In the genomic region with DNA sequence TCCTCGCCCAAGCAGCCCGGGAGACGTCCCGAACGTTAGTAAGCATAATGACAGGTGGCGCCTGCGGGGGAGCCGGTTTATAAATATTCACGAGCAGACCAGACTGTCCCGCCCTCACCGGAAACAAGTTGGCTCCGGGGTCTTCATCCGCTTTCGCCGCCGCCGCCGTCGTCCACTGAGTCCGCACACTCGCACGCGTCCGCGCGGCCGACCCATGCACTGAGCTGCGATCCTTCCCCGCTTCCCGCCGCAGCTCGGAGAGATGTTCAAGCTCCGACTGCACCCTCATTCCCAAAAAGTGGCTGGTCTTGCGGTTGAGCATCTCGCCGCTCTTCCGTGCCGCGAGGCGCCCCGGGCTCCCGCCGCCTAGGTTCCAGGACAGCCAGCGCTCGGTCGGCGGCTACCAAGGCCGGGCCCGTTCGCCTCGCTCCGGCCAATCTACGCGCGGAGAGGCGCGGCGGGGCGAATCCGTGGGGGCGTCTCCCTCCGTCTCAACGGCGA, we compare ENCODE assay signal across 8 cellular contexts. TPM values are rescaled to one million over a fixed set of nuclear protein-coding genes. Genes with fewer than 3 reads are reported as not detected.
DNase-seq lines count a peak whose midpoint lies in the region; ATAC-seq, FAIRE-seq and TF ChIP-seq lines count a peak whose summit lies in the region.

No MANE protein-coding gene starts in this region.

- peaks cover 7 to 8% (median 8%) of the 10 kb centered on the region in 3 donors for H3K27me3 Mint-ChIP-seq in immature natural killer cell (ENCODE audit: low read depth in 3 of 3)

- peak; percentile 38 for FAIRE-seq in HTR-8/SVneo (lab: Jason Lieb, UNC)

- ATAC-seq in GM19463 (IDR thresholded peaks at IDR 0.05; ENCODE audit: unreplicated experiment) (peak; percentile 19), SK-N-SH treated with all-trans-retinoic acid at 6 μM for 48 hours (peak; percentile 72)

- H3K36me3 Mint-ChIP-seq in immature natural killer cell, result peaks cover 8 to 19% (median 15%) of the 10 kb centered on the region in 3 donors

- H3K4me1 Mint-ChIP-seq in immature natural killer cell, result peaks cover 41 to 48% of the 10 kb centered on the region in 2 donors

- TF ChIP-seq CTCF in astrocyte of the cerebellum (IDR thresholded peaks at IDR 0.05; ENCODE audit: low read depth, low read length, missing control alignments), result no peak

- H3K4me3 Mint-ChIP-seq in immature natural killer cell, result peak overlapping the region; percentile 89 to 96 (median 93)

- in situ Hi-C loops in astrocyte of the cerebellum (cut with HindIII; ENCODE audit: low sequenced_read_pairs), result no loop called here

- peak overlapping the region; percentile 90 to 95 (median 92) for H3K27ac Mint-ChIP-seq in immature natural killer cell

- peak; percentile 36 for DNase-seq in CMK (ENCODE audit: low read depth)
- DNase-seq in HTR-8/SVneo (ENCODE audit: insufficient read length, low spot score), result no peak
- no peak for DNase-seq in astrocyte of the cerebellum (ENCODE audit: low read depth)
- peak; percentile 47 to 53 (median 51) for DNase-seq in immature natural killer cell
- peak; percentile 56 for DNase-seq in stimulated activated CD4-positive, alpha-beta T cell treated with anti-CD3 and anti-CD28 coated beads, Interleukin-4, amount 100 ng/mL, for 24 hours
- no peak for DNase-seq in NCI-H187 (lab: John Stamatoyannopoulos, UW)

- H3K4me3 ChIP-seq in astrocyte of the cerebellum (ENCODE audit: low read depth, low read length), result peak overlapping the region; percentile 74

- H3K9me3 Mint-ChIP-seq in immature natural killer cell, result no peaks in the 10 kb centered on the region

TF ChIP-seq in SK-N-SH treated with all-trans-retinoic acid at 6 μM for 48 hours, 23 proteins besides CTCF, POLR2A, EP300 and RAD21:
- TF ChIP-seq SNAI2 (CRISPR knock-in tag; IDR thresholded peaks at IDR 0.05) (no peak), ISL1 (CRISPR knock-in tag; IDR thresholded peaks at IDR 0.05) (no peak), CSDC2 (CRISPR knock-in tag; IDR thresholded peaks at IDR 0.05) (no peak), ARNTL (CRISPR knock-in tag; IDR thresholded peaks at IDR 0.05; ENCODE audit: borderline replicate concordance, low read depth) (no peak), TOX (CRISPR knock-in tag; IDR thresholded peaks at IDR 0.05; ENCODE audit: borderline replicate concordance) (no peak), ZNF8 (CRISPR knock-in tag; IDR thresholded peaks at IDR 0.05) (no peak), RARB (CRISPR knock-in tag; IDR thresholded peaks at IDR 0.05) (no peak), ESRRG (CRISPR knock-in tag; IDR thresholded peaks at IDR 0.05) (no peak), ZC3H10 (CRISPR knock-in tag; IDR thresholded peaks at IDR 0.05) (no peak)

RNA-seq across cellular contexts. Expression of a gene that starts 0.4 kb away (rescaled TPM):
- 1 to 10 TPM in 1 of 3 donors, under 1 TPM in 1, not detected in 1; 0.76 to 1.0 TPM for polyA plus RNA-seq in immature natural killer cell

RNA-seq across cellular contexts. Expression of a gene that starts 0.6 kb away (rescaled TPM):
- polyA plus RNA-seq in immature natural killer cell, result 10 to 100 TPM; 19.3 to 87.3 (median 24.6) TPM

RNA-seq across cellular contexts. Expression of a gene that starts 13.3 kb away (rescaled TPM):
- polyA plus RNA-seq in immature natural killer cell, result 10 to 100 TPM; 49.2 to 91.0 (median 62.7) TPM

RNA-seq across cellular contexts. Expression of a gene that starts 25.5 kb away (rescaled TPM):
- polyA plus RNA-seq in immature natural killer cell, result 1 to 10 TPM in 1 of 3 donors, under 1 TPM in 2; 0.09 to 1.1 (median 0.16) TPM

Comparison
In these comparisons a context has a peak if more than half of its experiments do, and no peak if none do; other contexts are left out.
1. DNase-seq: peak in CMK (single experiment), immature natural killer cell (3 of 3) and stimulated activated CD4-positive, alpha-beta T cell treated with anti-CD3 and anti-CD28 coated beads, Interleukin-4, amount 100 ng/mL, for 24 hours (single experiment); none in HTR-8/SVneo (single experiment), astrocyte of the cerebellum (single experiment) and NCI-H187 (0 of 2).